Comparison of ENCODE assay signal across 18 cellular contexts in the genomic region with DNA sequence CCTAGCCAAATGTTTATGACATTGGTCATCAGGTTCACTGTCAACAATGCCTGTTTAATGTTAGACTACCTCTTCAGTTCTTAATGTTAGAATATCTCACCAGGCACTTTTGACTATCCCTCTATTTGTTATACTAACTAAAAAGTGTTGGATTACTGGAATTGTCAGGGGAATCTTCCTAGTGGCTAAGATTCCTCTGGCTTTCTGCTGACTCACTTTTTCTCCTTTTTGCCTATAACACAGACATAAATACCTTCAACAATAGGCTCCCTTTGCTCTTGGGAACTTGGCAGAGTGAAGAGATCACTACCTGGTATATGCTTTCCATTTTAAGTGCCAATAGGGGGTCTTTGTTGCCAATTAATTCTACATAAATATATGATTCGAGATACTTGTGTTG.
DNase-seq lines count a peak whose midpoint lies in the region; ATAC-seq, FAIRE-seq and TF ChIP-seq lines count a peak whose summit lies in the region.
"Had no signal": no experiment of that assay in that cellular context is flagged by ENCODE, and none has a peak within 500 bp of the region (broad histone marks: within the 10 kb centered on the region; RNA-seq: fewer than 3 reads in every experiment).

No MANE protein-coding gene starts in this region.

- H3K4me1 ChIP-seq in IMR-90 (ENCODE audit: control insufficient read depth, insufficient read depth, low read length), result peaks cover 4% of the 10 kb centered on the region; the same call in 1 of the 2 replicates
- H3K4me1 ChIP-seq in K562 (replicated peaks in 1 of 2; ENCODE audit: control insufficient read depth in 2 of 2, insufficient read depth in 2 of 2, low read length in 2 of 2), result no peaks in the 10 kb centered on the region
- H3K4me1 ChIP-seq: HAP-1 had no signal

- DNase-seq in AG10803 (ENCODE audit: low read depth) (peak; percentile 3), IMR-90 (peak; percentile 47), K562 (ENCODE audit: extremely low read depth in 1 of 4, low spot score in 3 of 4) (no peak), myocyte (ENCODE audit: low read depth) (peak; percentile 14), DMS53 treated with DMSO at 0.1 percent for 48 hours (lab: John Stamatoyannopoulos, UW; ENCODE audit: unreplicated experiment) (no peak), NCI-H345 (lab: John Stamatoyannopoulos, UW) (no peak)
- no peak for DNase-seq in effector CD4-positive, alpha-beta T cell
- DNase-seq: ACHN; CD4-positive, alpha-beta memory T cell; DND-41; NCI-H226; NCI-H526 treated with DMSO at 0.1 percent for 48 hours; NK-92 treated with Interleukin-12 subunit alpha and Interleukin-12 subunit beta, amount 100 ng/mL, for 24 hours; OCI-M1; SJCRH30 had no signal

- no peak overlapping the region for H4K8ac ChIP-seq in IMR-90 (ENCODE audit: low read depth in 2 of 2, low read length in 2 of 2)

- no peak overlapping the region for H3K4me2 ChIP-seq in IMR-90 (ENCODE audit: low read depth, low read length)
- H3K4me2 ChIP-seq in K562 (ENCODE audit: insufficient read depth, low read length), result no peak overlapping the region

- H3K23ac ChIP-seq in IMR-90 (ENCODE audit: low read depth, low read length), result no peak overlapping the region

- H2BK120ac ChIP-seq in IMR-90 (ENCODE audit: low read depth, low read length), result no peak overlapping the region

- POLR2A ChIA-PET in IMR-90 (lab: Charles Lee; ENCODE audit: unreplicated experiment), result no interaction called here
- POLR2A ChIA-PET in K562 (lab: Yijun Ruan, JAX), result interaction anchor here (1.6 to 2.7 kb wide), 3 partner anchors 9 to 11 kb away, joined by 5 to 9 read pairs (median 5); no protein-coding TSS in a partner anchor

- TF ChIP-seq RAD21 in IMR-90 (IDR thresholded peaks at IDR 0.05; ENCODE audit: low read length) (no peak), K562 (CRISPR knock-in tag; conservative IDR thresholded peaks at IDR 0.05 in 1 of 2, IDR thresholded peaks at IDR 0.05 in 1 of 2) (no peak)

- H3K9me1 ChIP-seq in IMR-90 (ENCODE audit: insufficient read depth, low read length) (no peaks in the 10 kb centered on the region), K562 (ENCODE audit: control insufficient read depth, insufficient read depth, low read length) (no peaks in the 10 kb centered on the region)

- no peak overlapping the region for H4K91ac ChIP-seq in IMR-90 (ENCODE audit: insufficient read depth, low read depth, low read length)

- CTCF ChIA-PET in IMR-90 (lab: Yijun Ruan, JAX), result no interaction called here
- CTCF ChIA-PET in K562 (lab: Yijun Ruan, JAX; ENCODE audit: low intra/inter-chr PET ratio), result no interaction called here

- H2BK15ac ChIP-seq in IMR-90 (ENCODE audit: low read depth, low read length), result no peak overlapping the region

- H4K5ac ChIP-seq in IMR-90 (ENCODE audit: low read depth, low read length), result no peak overlapping the region; the same call in 1 of the 2 replicates

- TF ChIP-seq POLR2A in IMR-90 (IDR thresholded peaks at IDR 0.05; ENCODE audit: low read depth, low read length), result no peak
- TF ChIP-seq POLR2A in K562 (conservative IDR thresholded peaks at IDR 0.05), result no peak

- H3K14ac ChIP-seq in IMR-90 (replicated peaks; ENCODE audit: low read depth, low read length), result no peak overlapping the region; the same call in 1 of the 2 replicates

- no CpG with 5 or more reads among the region's 1 CpG for WGBS in IMR-90 (ENCODE audit: extremely low coverage in 2 of 2, insufficient read length in 1 of 2), 2 experiments
- WGBS in K562 (ENCODE audit: insufficient coverage, low coverage, missing lambda C conversion rate), result 94% methylated on average over 1 of the region's 1 CpG

- no peaks in the 10 kb centered on the region for H3K79me1 ChIP-seq in IMR-90 (ENCODE audit: low read depth in 1 of 2, low read length in 2 of 2)

- FAIRE-seq in K562 (lab: Jason Lieb, UNC), result no peak
- FAIRE-seq: D721Med had no signal

- TF ChIP-seq CTCF in AG10803 (conservative IDR thresholded peaks at IDR 0.05; ENCODE audit: low read length) (no peak), IMR-90 (conservative IDR thresholded peaks at IDR 0.05; ENCODE audit: low read depth, low read length) (no peak), K562 (IDR thresholded peaks at IDR 0.05 in 2 of 3, conservative IDR thresholded peaks at IDR 0.05 in 1 of 3; ENCODE audit: insufficient read depth in 2 of 3, low read depth in 1 of 3, low read length in 3 of 3) (no peak)

- intact Hi-C loops in IMR-90 (cut with micrococcal nuclease) (no loop called here), K562 (cut with micrococcal nuclease) (no loop called here)

- H4K20me1 ChIP-seq in IMR-90 (ENCODE audit: insufficient read depth, low read length) (no peaks in the 10 kb centered on the region), K562 (replicated peaks; ENCODE audit: control insufficient read depth, insufficient read depth, low read length) (no peaks in the 10 kb centered on the region)

- H3K36me3 ChIP-seq in IMR-90 (ENCODE audit: control insufficient read depth, insufficient read depth, low read length) (no peaks in the 10 kb centered on the region), K562 (ENCODE audit: control insufficient read depth, insufficient read depth, low read length) (peaks cover 64% of the 10 kb centered on the region)

- H3K27me3 ChIP-seq in IMR-90 (ENCODE audit: control insufficient read depth, insufficient read depth, low read length), result no peaks in the 10 kb centered on the region
- no peaks in the 10 kb centered on the region for H3K27me3 ChIP-seq in K562 (ENCODE audit: control insufficient read depth in 2 of 2, insufficient read depth in 2 of 2, low read length in 2 of 2)
- H3K27me3 ChIP-seq: SJCRH30 had no signal

- H3K9ac ChIP-seq in IMR-90 (ENCODE audit: low read depth, low read length) (no peak overlapping the region), K562 (ENCODE audit: insufficient read depth in 1 of 2, low read depth in 2 of 2, low read length in 2 of 2) (no peak overlapping the region)

- H3K56ac ChIP-seq in IMR-90 (ENCODE audit: extremely low read depth, insufficient read depth, low read length), result no peak overlapping the region

- no peak overlapping the region for H2AK5ac ChIP-seq in IMR-90 (ENCODE audit: low read depth, low read length)

- in situ Hi-C loops in IMR-90 (cut with MboI; ENCODE audit: low sequenced_read_pairs) (no loop called here), K562 (cut with MboI) (no loop called here)

- H2AFZ ChIP-seq in IMR-90 (replicated peaks; ENCODE audit: low read length, poor library complexity) (no peak overlapping the region), K562 (ENCODE audit: low read depth, low read length) (no peak overlapping the region)

- H3K79me2 ChIP-seq in K562 (ENCODE audit: control insufficient read depth, insufficient read depth, low read length), result no peaks in the 10 kb centered on the region

- no peak overlapping the region for H2AK9ac ChIP-seq in IMR-90 (replicated peaks; ENCODE audit: low read depth, low read length, poor library complexity)

- H3K27ac ChIP-seq in IMR-90 (ENCODE audit: insufficient read depth, low read length) (no peak overlapping the region), K562 (ENCODE audit: extremely low read depth, low read depth, low read length) (no peak overlapping the region)
- H3K27ac ChIP-seq: RWPE1, SJCRH30 had no signal

- ATAC-seq in IMR-90 (ENCODE audit: low read depth), result peak; percentile 72
- no peak for ATAC-seq in K562

- 0 out of 2 replicates have a peak overlapping the region, but pooled peaks have one; percentile 35 for H2BK20ac ChIP-seq in IMR-90 (ENCODE audit: low read depth, low read length)

- dilution Hi-C loops in IMR-90 (cut with HindIII; ENCODE audit: low sequenced_read_pairs, unreplicated experiment), result no loop called here

- H3K4me3 ChIP-seq in AG10803 (ENCODE audit: low read length), result no peak overlapping the region
- no peak overlapping the region for H3K4me3 ChIP-seq in IMR-90 (ENCODE audit: insufficient read depth, low read depth, low read length)
- H3K4me3 ChIP-seq in K562, result no peak overlapping the region
- H3K4me3 ChIP-seq: HAP-1, SJCRH30 had no signal

- TF ChIP-seq EP300 in K562 (IDR thresholded peaks at IDR 0.05; ENCODE audit: low read length), result no peak

- no peak overlapping the region for H2BK5ac ChIP-seq in IMR-90 (ENCODE audit: low read depth, low read length, poor library complexity, severe bottlenecking)

- H3K9me3 ChIP-seq in IMR-90 (ENCODE audit: control insufficient read depth, insufficient read depth, low read length) (no peaks in the 10 kb centered on the region), K562 (replicated peaks; ENCODE audit: control insufficient read depth, insufficient read depth, low read depth, low read length) (no peaks in the 10 kb centered on the region)
- H3K9me3 ChIP-seq: HAP-1, SJCRH30 had no signal

- H3K18ac ChIP-seq in IMR-90 (ENCODE audit: low read depth, low read length), result peak overlapping the region; percentile 29; the same call in 1 of the 2 replicates

- H3K4ac ChIP-seq in IMR-90 (ENCODE audit: low read depth, low read length), result no peak overlapping the region

- no TSS peak for BruUV-seq in IMR-90 (replicated peaks; lab: Mats Ljungman, UMichigan)
- BruUV-seq in K562 (replicated peaks; lab: Mats Ljungman, UMichigan), result no TSS peak

TF ChIP-seq in IMR-90, 13 proteins besides CTCF, POLR2A, EP300 and RAD21:
- TF ChIP-seq NFE2L2 (IDR thresholded peaks at IDR 0.05; ENCODE audit: low read depth, low read length), result peak; percentile 44; the same call in 1 of the 2 replicates
- TF ChIP-seq RCOR1 (IDR thresholded peaks at IDR 0.05; ENCODE audit: insufficient replicate concordance, low read length), result no peak
- peak; percentile 65 for TF ChIP-seq MAFK (IDR thresholded peaks at IDR 0.05; ENCODE audit: low read depth, low read length)

TF ChIP-seq in K562, 482 proteins besides CTCF, POLR2A, EP300 and RAD21 (continues in another document):
- TF ChIP-seq, protein P1, sequence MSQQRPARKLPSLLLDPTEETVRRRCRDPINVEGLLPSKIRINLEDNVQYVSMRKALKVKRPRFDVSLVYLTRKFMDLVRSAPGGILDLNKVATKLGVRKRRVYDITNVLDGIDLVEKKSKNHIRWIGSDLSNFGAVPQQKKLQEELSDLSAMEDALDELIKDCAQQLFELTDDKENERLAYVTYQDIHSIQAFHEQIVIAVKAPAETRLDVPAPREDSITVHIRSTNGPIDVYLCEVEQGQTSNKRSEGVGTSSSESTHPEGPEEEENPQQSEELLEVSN (IDR thresholded peaks at IDR 0.05; ENCODE audit: borderline replicate concordance in 1 of 2, extremely low read depth in 1 of 2, insufficient read depth in 1 of 2, insufficient read length in 1 of 2, low read depth in 1 of 2, low read length in 1 of 2, poor library complexity in 1 of 2, severe bottlenecking in 1 of 2), result no peak
- TF ChIP-seq MTA2 (IDR thresholded peaks at IDR 0.05; ENCODE audit: low read depth), result no peak
- no peak for TF ChIP-seq FIP1L1 (IDR thresholded peaks at IDR 0.05; ENCODE audit: low read depth, low read length, poor library complexity, severe bottlenecking)
- 0 out of 2 replicates have a peak, but pooled peaks have one; percentile 11 for TF ChIP-seq MAFF (IDR thresholded peaks at IDR 0.05; ENCODE audit: low read length)

Comparison
In these comparisons a context has a peak if more than half of its experiments do, and no peak if none do; other contexts are left out.
1. DNase-seq: peak in AG10803 (single experiment), IMR-90 (single experiment) and myocyte (single experiment); none in K562 (0 of 4), DMS53 treated with DMSO at 0.1 percent for 48 hours (single experiment), effector CD4-positive, alpha-beta T cell (single experiment) and NCI-H345 (single experiment).